In the genomic region with DNA sequence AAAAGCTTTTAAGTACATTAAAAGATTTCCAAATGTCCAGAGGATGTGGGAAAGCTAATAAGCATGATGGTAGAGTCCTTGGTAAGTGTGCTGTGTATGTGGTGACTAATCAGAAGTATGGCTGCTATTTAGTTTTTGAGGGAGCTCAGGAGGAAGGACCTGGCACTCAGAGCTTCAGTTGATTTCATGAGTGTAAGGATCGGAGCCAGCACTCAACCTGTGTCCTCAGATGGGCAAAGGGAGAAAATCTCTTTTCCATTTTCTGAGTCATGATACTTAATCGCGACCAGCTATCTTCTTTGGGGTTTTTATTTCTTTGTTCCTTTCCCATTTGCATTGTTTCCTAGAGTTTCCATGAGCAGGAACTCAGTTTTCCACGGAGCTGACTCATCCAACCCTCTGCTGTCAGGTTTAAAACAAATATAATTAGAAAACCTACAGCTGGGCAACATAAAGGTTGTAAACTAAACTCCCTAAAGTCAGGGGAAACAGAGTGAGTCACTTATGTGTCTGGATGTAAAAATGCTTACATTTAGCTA, we compare ENCODE assay signal across 9 cellular contexts.
DNase-seq lines count a peak whose midpoint lies in the region; ATAC-seq, FAIRE-seq and TF ChIP-seq lines count a peak whose summit lies in the region.
"Had no signal": no experiment of that assay in that cellular context is flagged by ENCODE, and none has a peak within 500 bp of the region (broad histone marks: within the 10 kb centered on the region; RNA-seq: fewer than 3 reads in every experiment).

No MANE protein-coding gene starts in this region.

- TF ChIP-seq CTCF in spleen (IDR thresholded peaks at IDR 0.05 in 8 of 11, conservative IDR thresholded peaks at IDR 0.05 in 3 of 11), result no peak

- ATAC-seq in GM18873 (IDR thresholded peaks at IDR 0.05; ENCODE audit: low FRiP score, unreplicated experiment), result no peak

- peaks cover 0 to 100% (median 12%) of the 10 kb centered on the region in 6 donors for H3K36me3 ChIP-seq in spleen

- TF ChIP-seq POLR2A in spleen (IDR thresholded peaks at IDR 0.05), result no peak

- no peaks in the 10 kb centered on the region for H3K9me3 ChIP-seq in spleen

- intact Hi-C loops in spleen (cut with DNase I; ENCODE audit: low total_unique reads), result no loop called here

- 84 to 99% (median 94%) methylated on average over 4 of the region's 4 CpGs for WGBS in spleen, 5 donors

- no peak overlapping the region for H3K4me3 ChIP-seq in spleen

- FAIRE-seq in GM19239 (lab: Jason Lieb, UNC), result no peak

- H3K27ac ChIP-seq in spleen, result no peak overlapping the region

- DNase-seq in AG08396 (ENCODE audit: low spot score) (peak; percentile 45), HS-5 (ENCODE audit: low read depth) (peak; percentile 74), astrocyte of the hippocampus (ENCODE audit: low read depth, low spot score) (peak; percentile 81), kidney tubule cell (ENCODE audit: low spot score) (peak; percentile 61), spleen (no peak), NCI-H446 treated with DMSO at 0.1 percent for 48 hours (lab: John Stamatoyannopoulos, UW) (no peak), GM19239 (ENCODE audit: insufficient read length, low spot score) (no peak)
- DNase-seq: activated CD4-positive, alpha-beta T cell treated with anti-CD3 and anti-CD28 coated beads for 1 hour had no signal

- no peaks in the 10 kb centered on the region for H3K27me3 ChIP-seq in spleen (replicated peaks in 1 of 7)

- H3K4me1 ChIP-seq in spleen, result no peaks in the 10 kb centered on the region

Comparison
In these comparisons a context has a peak if more than half of its experiments do, and no peak if none do; other contexts are left out.
1. DNase-seq: peak in AG08396 (single experiment), HS-5 (single experiment), astrocyte of the hippocampus (single experiment) and kidney tubule cell (single experiment); none in spleen (single experiment), NCI-H446 treated with DMSO at 0.1 percent for 48 hours (single experiment) and GM19239 (single experiment).